2 cellular contexts compared by ENCODE assay signal in the genomic region with DNA sequence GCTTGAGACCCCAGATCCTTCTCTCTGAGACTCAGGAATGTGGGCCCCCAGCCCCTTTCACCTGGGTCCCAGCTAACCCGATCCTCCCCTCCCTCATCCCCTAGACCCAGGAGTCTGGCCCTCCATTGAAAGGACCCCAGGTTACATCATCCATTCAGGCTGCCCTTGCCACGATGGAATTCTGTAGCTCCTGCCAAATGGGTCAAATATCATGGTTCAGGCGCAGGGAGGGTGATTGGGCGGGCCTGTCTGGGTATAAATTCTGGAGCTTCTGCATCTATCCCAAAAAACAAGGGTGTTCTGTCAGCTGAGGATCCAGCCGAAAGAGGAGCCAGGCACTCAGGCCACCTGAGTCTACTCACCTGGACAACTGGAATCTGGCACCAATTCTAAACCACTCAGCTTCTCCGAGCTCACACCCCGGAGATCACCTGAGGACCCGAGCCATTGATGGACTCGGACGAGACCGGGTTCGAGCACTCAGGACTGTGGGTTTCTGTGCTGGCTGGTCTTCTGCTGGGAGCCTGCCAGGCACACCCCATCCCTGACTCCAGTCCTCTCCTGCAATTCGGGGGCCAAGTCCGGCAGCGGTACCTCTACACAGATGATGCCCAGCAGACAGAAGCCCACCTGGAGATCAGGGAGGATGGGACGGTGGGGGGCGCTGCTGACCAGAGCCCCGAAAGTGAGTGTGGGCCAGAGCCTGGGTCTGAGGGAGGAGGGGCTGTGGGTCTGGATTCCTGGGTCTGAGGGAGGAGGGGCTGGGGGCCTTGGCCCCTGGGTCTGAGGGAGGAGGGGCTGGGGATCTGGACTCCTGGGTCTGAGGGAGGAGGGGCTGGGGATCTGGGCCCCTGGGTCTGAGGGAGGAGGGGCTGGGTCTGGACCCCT.
TF ChIP-seq lines count a peak whose summit lies in the region.

No MANE protein-coding gene starts in this region.

TF ChIP-seq in IMR-90, 13 proteins besides CTCF, POLR2A, EP300 and RAD21:
- TF ChIP-seq, protein P1, sequence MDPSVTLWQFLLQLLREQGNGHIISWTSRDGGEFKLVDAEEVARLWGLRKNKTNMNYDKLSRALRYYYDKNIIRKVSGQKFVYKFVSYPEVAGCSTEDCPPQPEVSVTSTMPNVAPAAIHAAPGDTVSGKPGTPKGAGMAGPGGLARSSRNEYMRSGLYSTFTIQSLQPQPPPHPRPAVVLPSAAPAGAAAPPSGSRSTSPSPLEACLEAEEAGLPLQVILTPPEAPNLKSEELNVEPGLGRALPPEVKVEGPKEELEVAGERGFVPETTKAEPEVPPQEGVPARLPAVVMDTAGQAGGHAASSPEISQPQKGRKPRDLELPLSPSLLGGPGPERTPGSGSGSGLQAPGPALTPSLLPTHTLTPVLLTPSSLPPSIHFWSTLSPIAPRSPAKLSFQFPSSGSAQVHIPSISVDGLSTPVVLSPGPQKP (IDR thresholded peaks at IDR 0.05; ENCODE audit: borderline replicate concordance, low read depth, low read length) = no peak
- TF ChIP-seq CEBPB (IDR thresholded peaks at IDR 0.05; ENCODE audit: low read depth, low read length) = no peak
- no peak for TF ChIP-seq RFX5 (IDR thresholded peaks at IDR 0.05; ENCODE audit: low read depth, low read length)
- no peak for TF ChIP-seq CHD1 (IDR thresholded peaks at IDR 0.05; ENCODE audit: low read depth, low read length)
- TF ChIP-seq USF2 (IDR thresholded peaks at IDR 0.05; ENCODE audit: low read depth, low read length) = no peak
- TF ChIP-seq SMC3 (IDR thresholded peaks at IDR 0.05; ENCODE audit: low read depth, low read length) = no peak
- no peak for TF ChIP-seq BHLHE40 (IDR thresholded peaks at IDR 0.05; ENCODE audit: low read depth, low read length)
- no peak for TF ChIP-seq FOS (IDR thresholded peaks at IDR 0.05; ENCODE audit: low read depth, low read length)
- no peak for TF ChIP-seq MXI1 (IDR thresholded peaks at IDR 0.05; ENCODE audit: borderline replicate concordance, low read depth, low read length)
- TF ChIP-seq NFE2L2 (IDR thresholded peaks at IDR 0.05; ENCODE audit: low read depth, low read length) = no peak
- TF ChIP-seq RCOR1 (IDR thresholded peaks at IDR 0.05; ENCODE audit: insufficient replicate concordance, low read length) = no peak
- TF ChIP-seq MAFK (IDR thresholded peaks at IDR 0.05; ENCODE audit: low read depth, low read length) = no peak
- TF ChIP-seq MAZ (IDR thresholded peaks at IDR 0.05; ENCODE audit: borderline replicate concordance, low read depth, low read length) = no peak

TF ChIP-seq in H1, 55 proteins besides CTCF, POLR2A, EP300 and RAD21:
- TF ChIP-seq KDM4A (IDR thresholded peaks at IDR 0.05; ENCODE audit: low read depth, low read length, severe bottlenecking) (peak; percentile 4), CREB1 (IDR thresholded peaks at IDR 0.05) (no peak)
